In genomic region chr15:92666780-92667179, GRCh38 we compare ENCODE assay signal across 13 cellular contexts. TPM values are rescaled to one million over a fixed set of nuclear protein-coding genes. Genes with fewer than 3 reads are reported as not detected.
DNase-seq lines count a peak whose midpoint lies in the region; ATAC-seq and TF ChIP-seq lines count a peak whose summit lies in the region.
"Had no signal": no experiment of that assay in that cellular context is flagged by ENCODE, and none has a peak within 500 bp of the region (broad histone marks: within the 10 kb centered on the region; RNA-seq: fewer than 3 reads in every experiment).

No MANE protein-coding gene starts in this region.

- H2AFZ ChIP-seq in neuronal stem cell (ENCODE audit: low read length), result no peak overlapping the region

- no peak overlapping the region for H3K27ac ChIP-seq in BLaER1
- H3K27ac ChIP-seq in neuronal stem cell (replicated peaks; ENCODE audit: low read length), result no peak overlapping the region

- no peak overlapping the region for H2BK5ac ChIP-seq in neuronal stem cell (ENCODE audit: low read length)

- H3K9ac ChIP-seq in BLaER1, result no peak overlapping the region
- no peak overlapping the region for H3K9ac ChIP-seq in neuronal stem cell (ENCODE audit: low read depth, low read length, poor library complexity)

- H3K4ac ChIP-seq in neuronal stem cell (ENCODE audit: low read length), result no peak overlapping the region

- peak overlapping the region; percentile 31 for H3K23ac ChIP-seq in neuronal stem cell (ENCODE audit: low read depth, low read length, poor library complexity)

- peak overlapping the region; percentile 44 for H3K4me3 Mint-ChIP-seq in glutamatergic neuron (ENCODE audit: unreplicated experiment)
- H3K4me3 Mint-ChIP-seq: CD14-positive monocyte; stimulated activated effector memory CD8-positive, alpha-beta T cell treated with anti-CD3 and anti-CD28 coated beads, Interleukin-12 subunit alpha, Interleukin-12 subunit beta, amount 100 ng/mL, for 72 hours; T-cell had no signal

- peaks cover 4% of the 10 kb centered on the region for H3K36me3 Mint-ChIP-seq in glutamatergic neuron (ENCODE audit: unreplicated experiment)
- H3K36me3 Mint-ChIP-seq: CD14-positive monocyte; stimulated activated effector memory CD8-positive, alpha-beta T cell treated with anti-CD3 and anti-CD28 coated beads, Interleukin-12 subunit alpha, Interleukin-12 subunit beta, amount 100 ng/mL, for 72 hours; T-cell had no signal

- no peak overlapping the region for H3K14ac ChIP-seq in neuronal stem cell (ENCODE audit: low read length)

- H3K4me3 ChIP-seq in BLaER1 (no peak overlapping the region), neuronal stem cell (ENCODE audit: low read length in 2 of 2) (no peak overlapping the region)

- H3K27me3 Mint-ChIP-seq in glutamatergic neuron (ENCODE audit: unreplicated experiment), result peaks cover 17% of the 10 kb centered on the region

- H4K8ac ChIP-seq in neuronal stem cell (ENCODE audit: low read depth, low read length), result no peak overlapping the region

- H3K4me2 ChIP-seq in BLaER1 (peak overlapping the region; percentile 32), neuronal stem cell (ENCODE audit: insufficient read depth, low read length, poor library complexity, severe bottlenecking) (no peak overlapping the region)

- no peak overlapping the region for H2BK120ac ChIP-seq in neuronal stem cell (ENCODE audit: low read depth, low read length)

- H2BK12ac ChIP-seq in neuronal stem cell (ENCODE audit: low read length), result no peak overlapping the region

- no peak overlapping the region for H3K27ac Mint-ChIP-seq in glutamatergic neuron (ENCODE audit: unreplicated experiment)
- H3K27ac Mint-ChIP-seq: CD14-positive monocyte; stimulated activated effector memory CD8-positive, alpha-beta T cell treated with anti-CD3 and anti-CD28 coated beads, Interleukin-12 subunit alpha, Interleukin-12 subunit beta, amount 100 ng/mL, for 72 hours; T-cell had no signal

- H3K36me3 ChIP-seq in BLaER1 (no peaks in the 10 kb centered on the region), neuronal stem cell (replicated peaks in 1 of 2; ENCODE audit: control insufficient read depth in 2 of 2, insufficient read depth in 2 of 2, low read length in 2 of 2) (no peaks in the 10 kb centered on the region)
- H3K36me3 ChIP-seq: ascending aorta had no signal

- TF ChIP-seq CTCF in glutamatergic neuron (IDR thresholded peaks at IDR 0.05; ENCODE audit: partially characterized antibody, unreplicated experiment), result no peak

- H3K9me3 ChIP-seq in BLaER1, result no peaks in the 10 kb centered on the region
- no peaks in the 10 kb centered on the region for H3K9me3 ChIP-seq in neuronal stem cell (replicated peaks in 1 of 2; ENCODE audit: control insufficient read depth in 2 of 2, insufficient read depth in 1 of 2, low read depth in 1 of 2, low read length in 2 of 2)
- H3K9me3 ChIP-seq: ascending aorta had no signal

- peak overlapping the region; percentile 7 for H2BK15ac ChIP-seq in neuronal stem cell (ENCODE audit: low read length)

- ATAC-seq in GM18505 (IDR thresholded peaks at IDR 0.05; ENCODE audit: unreplicated experiment), result no peak
- ATAC-seq: esophagus mucosa; stimulated activated effector memory CD8-positive, alpha-beta T cell treated with anti-CD3 and anti-CD28 coated beads, Interleukin-12 subunit alpha, Interleukin-12 subunit beta, amount 100 ng/mL, for 72 hours; T-cell had no signal

- H3K27me3 ChIP-seq in BLaER1, result no peaks in the 10 kb centered on the region
- H3K27me3 ChIP-seq in neuronal stem cell (ENCODE audit: control insufficient read depth in 3 of 3, insufficient read depth in 3 of 3, low read depth in 1 of 3, low read length in 3 of 3), result peaks cover 0 to 7% (median 0%) of the 10 kb centered on the region in 3 experiments
- H3K27me3 ChIP-seq: ascending aorta had no signal

- no peak for TF ChIP-seq POLR2A in GM18505 (IDR thresholded peaks at IDR 0.05; ENCODE audit: borderline replicate concordance, extremely low read depth, insufficient read depth, insufficient read length)

- no CpG with 5 or more reads among the region's 10 CpGs for WGBS in neuronal stem cell (ENCODE audit: extremely low coverage in 2 of 2, insufficient read length in 2 of 2, insufficient replicate concordance in 1 of 2), 2 donors

- H4K91ac ChIP-seq in neuronal stem cell (ENCODE audit: low read depth, low read length, poor library complexity), result no peak overlapping the region

- H3K9me3 Mint-ChIP-seq in glutamatergic neuron (ENCODE audit: unreplicated experiment), result peaks cover 10% of the 10 kb centered on the region
- H3K9me3 Mint-ChIP-seq: stimulated activated effector memory CD8-positive, alpha-beta T cell treated with anti-CD3 and anti-CD28 coated beads, Interleukin-12 subunit alpha, Interleukin-12 subunit beta, amount 100 ng/mL, for 72 hours; T-cell had no signal

- peaks cover 29% of the 10 kb centered on the region for H3K4me1 ChIP-seq in BLaER1
- H3K4me1 ChIP-seq in neuronal stem cell (ENCODE audit: control insufficient read depth in 2 of 2, insufficient read depth in 1 of 2, low read depth in 1 of 2, low read length in 2 of 2), result peaks cover 4 to 11% of the 10 kb centered on the region in 2 donors

- peaks cover 30% of the 10 kb centered on the region for H3K4me1 Mint-ChIP-seq in glutamatergic neuron (ENCODE audit: low read depth, unreplicated experiment)

- DNase-seq in NCI-H526 treated with DMSO at 0.1 percent for 48 hours (lab: John Stamatoyannopoulos, UW) (peak; percentile 65), glutamatergic neuron (no peak), neuronal stem cell (ENCODE audit: low spot score) (no peak), NOMO-1 treated with DMSO at 0.1 percent for 48 hours (lab: John Stamatoyannopoulos, UW; ENCODE audit: unreplicated experiment) (no peak), NCI-H1048 (lab: John Stamatoyannopoulos, UW) (no peak)
- DNase-seq in activated CD4-positive, CD25-positive, alpha-beta regulatory T cell (lab: John Stamatoyannopoulos, UW), result no peak
- DNase-seq: T-cell had no signal

- no peaks in the 10 kb centered on the region for H3K79me1 ChIP-seq in neuronal stem cell (ENCODE audit: low read depth, low read length)

- no peaks in the 10 kb centered on the region for H4K20me1 ChIP-seq in BLaER1

- H3K18ac ChIP-seq in neuronal stem cell (ENCODE audit: low read length), result no peak overlapping the region

- no peak overlapping the region for H2AK5ac ChIP-seq in neuronal stem cell (ENCODE audit: low read depth, low read length)

RNA-seq across cellular contexts. Expression of gene FAM174B, which starts 11.2 kb away (rescaled TPM):
- total RNA-seq in glutamatergic neuron (ENCODE audit: unreplicated experiment), result 8.6 TPM
- 5.8 TPM for polyA plus RNA-seq in neuronal stem cell (2013, experiment 1 of 2)
- 5.7 TPM for polyA plus RNA-seq in neuronal stem cell (2013, experiment 2 of 2)
